ENCODE assay signal across 10 cellular contexts in the genomic region with DNA sequence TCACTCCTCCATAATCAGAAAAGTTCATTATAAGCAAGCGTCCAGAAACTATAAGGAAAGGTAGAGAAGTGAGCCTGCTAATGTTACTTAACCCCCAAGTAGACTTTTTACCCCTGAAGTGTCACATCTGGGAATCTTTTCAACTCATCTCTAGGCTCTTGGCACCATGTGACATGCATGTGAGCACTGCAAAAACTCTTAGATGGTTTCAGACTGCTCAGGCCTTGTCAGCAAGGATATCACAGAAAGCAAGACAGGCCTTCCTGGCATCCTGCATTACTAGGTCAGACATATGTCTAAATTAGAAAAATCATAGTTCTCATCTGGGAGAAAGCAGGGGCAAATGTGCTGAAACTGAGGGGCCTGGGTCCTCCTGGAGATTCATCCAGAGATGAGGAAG. TPM values are rescaled to one million over a fixed set of nuclear protein-coding genes. Genes with fewer than 3 reads are reported as not detected.
DNase-seq lines count a peak whose midpoint lies in the region; ATAC-seq and TF ChIP-seq lines count a peak whose summit lies in the region.
"Had no signal": no experiment of that assay in that cellular context is flagged by ENCODE, and none has a peak within 500 bp of the region (broad histone marks: within the 10 kb centered on the region; RNA-seq: fewer than 3 reads in every experiment).

No MANE protein-coding gene starts in this region.

- H4K20me1 ChIP-seq in hepatocyte (ENCODE audit: insufficient read depth, poor library complexity, severe bottlenecking): no peaks in the 10 kb centered on the region

- ATAC-seq in GM18511 (IDR thresholded peaks at IDR 0.05; ENCODE audit: unreplicated experiment) (peak; percentile 20), GM21390 (IDR thresholded peaks at IDR 0.05; ENCODE audit: unreplicated experiment) (peak; percentile 36), HG03439 (IDR thresholded peaks at IDR 0.05; ENCODE audit: unreplicated experiment) (peak; percentile 11)

- H3K27me3 ChIP-seq in hepatocyte: no peaks in the 10 kb centered on the region

- no peak overlapping the region for H2AFZ ChIP-seq in hepatocyte

- DNase-seq in fibroblast of peridontal ligament (ENCODE audit: extremely low read depth): peak; percentile 8
- DNase-seq in hepatocyte (ENCODE audit: low spot score): no peak
- DNase-seq in NCI-H526 (lab: John Stamatoyannopoulos, UW): no peak
- DNase-seq in NCI-H524 (lab: John Stamatoyannopoulos, UW): no peak
- no peak for DNase-seq in NCI-H187 (lab: John Stamatoyannopoulos, UW)

- H3K9me2 ChIP-seq in hepatocyte (replicated peaks; ENCODE audit: insufficient read depth): no peaks in the 10 kb centered on the region

- peaks cover 24% of the 10 kb centered on the region for H3K4me1 ChIP-seq in hepatocyte (ENCODE audit: insufficient read depth)

- H3K36me3 ChIP-seq in hepatocyte (replicated peaks; ENCODE audit: insufficient read depth, low read depth): no peaks in the 10 kb centered on the region

- no peak overlapping the region for H3K27ac ChIP-seq in hepatocyte

- no peaks in the 10 kb centered on the region for H3K79me2 ChIP-seq in hepatocyte

- H3K4me3 ChIP-seq in hepatocyte: no peak overlapping the region

- TF ChIP-seq CTCF in hepatocyte (IDR thresholded peaks at IDR 0.05; ENCODE audit: poor library complexity): no peak

- whole genome bisulfite sequencing in hepatocyte (ENCODE audit: low lambda C conversion rate, missing lambda C conversion rate): 91% methylated on average over 1 of the region's 1 CpG

- no peaks in the 10 kb centered on the region for H3K9me3 ChIP-seq in hepatocyte (ENCODE audit: low read depth)

- H3K4me2 ChIP-seq in hepatocyte: no peak overlapping the region

RNA-seq across cellular contexts. Expression of gene TMEM8B, which starts 18.8 kb away (rescaled TPM):
- 7.5 and 12.3 TPM in 2 replicates for total RNA-seq in hepatocyte
- 13.4 and 14.6 TPM in 2 replicates for polyA plus RNA-seq in hepatocyte

RNA-seq across cellular contexts. Expression of gene FAM221B, which starts 19.3 kb away (rescaled TPM):
- total RNA-seq in hepatocyte: not detected in 2 replicates
- polyA plus RNA-seq in hepatocyte: 0.26 TPM in 1 of 2 replicates, not detected in the other
- total RNA-seq: Daoy, mononuclear cell had no signal

RNA-seq across cellular contexts. Expression of gene OR13J1, which starts 22.4 kb away (rescaled TPM):
- total RNA-seq in hepatocyte: not detected in 2 replicates
- not detected in 2 replicates for polyA plus RNA-seq in hepatocyte
- total RNA-seq: Daoy, mononuclear cell had no signal

RNA-seq across cellular contexts. Expression of gene HINT2, which starts 32.9 kb away (rescaled TPM):
- total RNA-seq in hepatocyte: 31.9 and 45.7 TPM in 2 replicates
- polyA plus RNA-seq in hepatocyte: 81.4 and 87.3 TPM in 2 replicates

RNA-seq across cellular contexts. Expression of gene SPAG8, which starts 35.7 kb away (rescaled TPM):
- 0.10 and 1.4 TPM in 2 replicates for total RNA-seq in hepatocyte
- polyA plus RNA-seq in hepatocyte: 0.55 and 0.63 TPM in 2 replicates
